10 cellular contexts compared by ENCODE assay signal in genomic region chr2:38097611-38098350, GRCh38. TPM values are rescaled to one million over a fixed set of nuclear protein-coding genes. Genes with fewer than 3 reads are reported as not detected.
DNase-seq lines count a peak whose midpoint lies in the region; ATAC-seq, FAIRE-seq and TF ChIP-seq lines count a peak whose summit lies in the region.
"Had no signal": no experiment of that assay in that cellular context is flagged by ENCODE, and none has a peak within 500 bp of the region (broad histone marks: within the 10 kb centered on the region; RNA-seq: fewer than 3 reads in every experiment).

No MANE protein-coding gene starts in this region.

- no peaks in the 10 kb centered on the region for H3K9me3 ChIP-seq in iPS-18a (ENCODE audit: control insufficient read depth, low read depth, low read length)
- no peaks in the 10 kb centered on the region for H3K9me3 ChIP-seq in spleen

- H3K9me3 Mint-ChIP-seq in GM23338 = peaks cover 4% of the 10 kb centered on the region; the same call in 2 of the 3 replicates
- no peaks in the 10 kb centered on the region for H3K9me3 Mint-ChIP-seq in activated T-helper 17 cell treated with anti-CD3 and anti-CD28 coated beads, Interleukin-2, amount 50 U/mL, for 72 hours

- H3K27ac ChIP-seq in GM23338 (ENCODE audit: low read depth) (no peak overlapping the region), iPS-18a (ENCODE audit: low read length) (no peak overlapping the region), spleen (peak overlapping the region in 6 of 8 donors; percentile 37 to 69 (median 52))

- FAIRE-seq in frontal cortex (lab: Jason Lieb, UNC) = no peak

- H3K9ac ChIP-seq in iPS-18a (ENCODE audit: low read length) = no peak overlapping the region

- H3K4me3 ChIP-seq in GM23338 = peak overlapping the region; percentile 46
- peak overlapping the region; percentile 58 for H3K4me3 ChIP-seq in iPS-18a (ENCODE audit: low read length)
- H3K4me3 ChIP-seq in spleen = peak overlapping the region in 2 of 8 donors; percentile 14 to 47

- DNase-seq in GM23338 (ENCODE audit: low spot score) (no peak), spleen (no peak), HUDEP-2 (lab: John Stamatoyannopoulos, UW; ENCODE audit: unreplicated experiment in 76 of 76) (no peak), frontal cortex (ENCODE audit: low spot score in 2 of 2) (no peak), ureter (ENCODE audit: low spot score) (no peak)
- DNase-seq in effector CD4-positive, alpha-beta T cell = no peak
- DNase-seq: NCI-H526 treated with DMSO at 0.1 percent for 48 hours, occipital lobe had no signal

- H4K20me1 ChIP-seq in GM23338 (replicated peaks; ENCODE audit: insufficient read depth) = no peaks in the 10 kb centered on the region

- H3K4me1 Mint-ChIP-seq in GM23338 = peaks cover 67% of the 10 kb centered on the region
- peaks cover 17% of the 10 kb centered on the region for H3K4me1 Mint-ChIP-seq in activated T-helper 17 cell treated with anti-CD3 and anti-CD28 coated beads, Interleukin-2, amount 50 U/mL, for 72 hours

- peaks cover 55% of the 10 kb centered on the region for H3K27me3 Mint-ChIP-seq in GM23338 (ENCODE audit: insufficient read depth, low read depth, poor library complexity)
- H3K27me3 Mint-ChIP-seq in activated T-helper 17 cell treated with anti-CD3 and anti-CD28 coated beads, Interleukin-2, amount 50 U/mL, for 72 hours = peaks cover 55% of the 10 kb centered on the region

- intact Hi-C loops in spleen (cut with DNase I; ENCODE audit: low total_unique reads) = no loop called here

- H3K4me3 Mint-ChIP-seq in GM23338 = peak overlapping the region; percentile 58
- H3K4me3 Mint-ChIP-seq in activated T-helper 17 cell treated with anti-CD3 and anti-CD28 coated beads, Interleukin-2, amount 50 U/mL, for 72 hours = peak overlapping the region; percentile 2

- no peaks in the 10 kb centered on the region for H3K79me2 ChIP-seq in GM23338 (replicated peaks; ENCODE audit: insufficient read depth)

- no peak for TF ChIP-seq POLR2A in spleen (IDR thresholded peaks at IDR 0.05)

- H3K36me3 Mint-ChIP-seq in GM23338 (ENCODE audit: low read depth) = no peaks in the 10 kb centered on the region
- no peaks in the 10 kb centered on the region for H3K36me3 Mint-ChIP-seq in activated T-helper 17 cell treated with anti-CD3 and anti-CD28 coated beads, Interleukin-2, amount 50 U/mL, for 72 hours (ENCODE audit: low read depth)

- WGBS in spleen, 5 donors = 57 to 71% (median 62%) methylated on average over 5 of the region's 5 CpGs

- no peak overlapping the region for H3K27ac Mint-ChIP-seq in GM23338
- H3K27ac Mint-ChIP-seq in activated T-helper 17 cell treated with anti-CD3 and anti-CD28 coated beads, Interleukin-2, amount 50 U/mL, for 72 hours = no peak overlapping the region

- peaks cover 65% of the 10 kb centered on the region for H3K27me3 ChIP-seq in GM23338 (ENCODE audit: insufficient read depth)
- peaks cover 52% of the 10 kb centered on the region for H3K27me3 ChIP-seq in iPS-18a (ENCODE audit: control insufficient read depth, insufficient read depth, low read length)
- peaks cover 0 to 68% (median 3%) of the 10 kb centered on the region in 7 donors for H3K27me3 ChIP-seq in spleen (replicated peaks in 1 of 7)

- H3K36me3 ChIP-seq in GM23338 (ENCODE audit: insufficient read depth) (no peaks in the 10 kb centered on the region), iPS-18a (ENCODE audit: control insufficient read depth, low read depth, low read length) (no peaks in the 10 kb centered on the region), spleen (no peaks in the 10 kb centered on the region)

- H3F3A ChIP-seq in GM23338 (replicated peaks; ENCODE audit: low read depth) = no peaks in the 10 kb centered on the region

- H3K9me2 ChIP-seq in GM23338 (ENCODE audit: insufficient read depth) = no peaks in the 10 kb centered on the region

- no peak for ATAC-seq in GM23338
- ATAC-seq in activated T-helper 17 cell treated with anti-CD3 and anti-CD28 coated beads, Interleukin-2, amount 50 U/mL, for 72 hours (replicated peaks) = no peak

- H2AFZ ChIP-seq in GM23338 = no peak overlapping the region; the same call in 1 of the 2 replicates

- H3K4me1 ChIP-seq in GM23338 (ENCODE audit: insufficient read depth) (peaks cover 69% of the 10 kb centered on the region), iPS-18a (ENCODE audit: control insufficient read depth, low read depth, low read length) (peaks cover 52% of the 10 kb centered on the region), spleen (peaks cover 16 to 52% (median 30%) of the 10 kb centered on the region in 6 donors)

- TF ChIP-seq CTCF in GM23338 (conservative IDR thresholded peaks at IDR 0.05; ENCODE audit: low read depth in 2 of 2) (no peak), spleen (IDR thresholded peaks at IDR 0.05 in 8 of 11, conservative IDR thresholded peaks at IDR 0.05 in 3 of 11) (no peak)

- peak overlapping the region; percentile 74 for H3K4me2 ChIP-seq in GM23338

TF ChIP-seq in GM23338, 12 proteins besides CTCF, POLR2A, EP300 and RAD21:
- no peak for TF ChIP-seq EZH2phosphoT487 (IDR thresholded peaks at IDR 0.05; ENCODE audit: unreplicated experiment)

RNA-seq across cellular contexts. Expression of gene CYP1B1, which starts 21.8 kb away (rescaled TPM):
- total RNA-seq in GM23338 (2014; rRNA removed; shearing (Covaris generic)) = 2.6 and 6.2 TPM in 2 replicates
- polyA plus RNA-seq in GM23338 (2016; fragmentation: Nextera tagmentation; extraction: Ambion mirVana) (2.4 and 3.3 TPM in 2 replicates), spleen (10 to 100 TPM; 17.7 to 26.4 (median 22.6) TPM)
- total RNA-seq in activated T-helper 17 cell treated with anti-CD3 and anti-CD28 coated beads, Interleukin-2, amount 50 U/mL, for 72 hours = 10 to 100 TPM; 25.5 to 40.8 TPM
- total RNA-seq in spleen (100 to 1,000 TPM in 2 of 7 donors, 10 to 100 TPM in 5; 50.4 to 121 (median 73.6) TPM), frontal cortex (7.3 TPM), ureter (12.3 TPM)

Comparison
In these comparisons a context has a peak if more than half of its experiments do, and no peak if none do; other contexts are left out.
1. H3K27ac ChIP-seq: peak in spleen (6 of 8); none in GM23338 (single experiment) and iPS-18a (single experiment).